34 cellular contexts compared by ENCODE assay signal in genomic region chr10:80714566-80714965, GRCh38.
"Had no signal": no experiment of that assay in that cellular context is flagged by ENCODE, and none has a peak within 500 bp of the region (broad histone marks: within the 10 kb centered on the region; RNA-seq: fewer than 3 reads in every experiment).

No MANE protein-coding gene starts in this region.

- H3K4me3 Mint-ChIP-seq: activated B cell treated with CpG ODN at 0.5 μM for 24 hours; activated CD4-positive, alpha-beta memory T cell treated with anti-CD3 and anti-CD28 coated beads for 36 hours; activated naive CD8-positive, alpha-beta T cell; activated T-cell treated with anti-CD3 and anti-CD28 coated beads, Interleukin-2, amount 50 U/mL, for 4 hours; activated T-helper 17 cell treated with anti-CD3 and anti-CD28 coated beads, Interleukin-2, amount 50 U/mL, for 72 hours; effector memory CD8-positive, alpha-beta T cell; T-helper 17 cell; T-helper 2 cell treated with Interferon-gamma antibody and Interleukin-4, amounts not matched to agents 5 μg/mL and 100 μg/mL, for 36 hours had no signal

- H3K4me1 Mint-ChIP-seq: activated B cell treated with CpG ODN at 0.5 μM for 24 hours; activated T-helper 17 cell treated with anti-CD3 and anti-CD28 coated beads, Interleukin-2, amount 50 U/mL, for 72 hours had no signal

- FAIRE-seq: astrocyte, colon, endometrium, endothelial cell of umbilical vein had no signal

- DNase-seq: activated B cell treated with CpG ODN at 0.5 μM for 24 hours; activated CD4-positive, alpha-beta memory T cell treated with anti-CD3 and anti-CD28 coated beads for 36 hours; activated CD4-positive, alpha-beta T cell treated with anti-CD3 and anti-CD28 coated beads for 48 hours; activated CD4-positive, alpha-beta T cell treated with anti-CD3 and anti-CD28 coated beads, Interleukin-2, amount 50 U/mL, for 1 hour; activated CD8-positive, alpha-beta memory T cell treated with anti-CD3 and anti-CD28 coated beads for 24 hours; activated effector memory CD4-positive, alpha-beta T cell treated with Interleukin-2 at 50 U/mL for 16 hours; activated gamma-delta T cell treated with Interleukin-2 at 50 U/mL for 16 hours; activated naive CD4-positive, alpha-beta T cell treated with anti-CD3 and anti-CD28 coated beads, Interleukin-2, amount 50 U/mL, for 16 hours; activated naive CD4-positive, alpha-beta T cell treated with Interleukin-2 at 50 U/mL for 16 hours; activated T-cell treated with anti-CD3 and anti-CD28 coated beads, Interleukin-2, amount 50 U/mL, for 4 hours; amniotic stem cell; anterior cingulate cortex; brain microvascular endothelial cell; caudate nucleus; cortex of kidney; dermis blood vessel endothelial cell; effector CD4-positive, alpha-beta T cell; effector memory CD8-positive, alpha-beta T cell; esophagus squamous epithelium; foreskin melanocyte; T-helper 1 cell; T-helper 17 cell; T1000; WERI-Rb-1 had no signal

- H3K9me3 Mint-ChIP-seq: activated B cell treated with CpG ODN at 0.5 μM for 24 hours; activated CD4-positive, alpha-beta memory T cell treated with anti-CD3 and anti-CD28 coated beads for 36 hours; activated T-cell treated with anti-CD3 and anti-CD28 coated beads, Interleukin-2, amount 50 U/mL, for 4 hours; activated T-helper 17 cell treated with anti-CD3 and anti-CD28 coated beads, Interleukin-2, amount 50 U/mL, for 72 hours; effector memory CD8-positive, alpha-beta T cell; T-helper 2 cell treated with Interferon-gamma antibody and Interleukin-4, amounts not matched to agents 5 μg/mL and 100 μg/mL, for 36 hours had no signal

- ATAC-seq: activated CD4-positive, CD25-positive, alpha-beta regulatory T cell treated with anti-CD3 and anti-CD28 coated beads, Interleukin-2, amount 50 U/mL, for 24 hours; activated T-cell treated with anti-CD3 and anti-CD28 coated beads, Interleukin-2, amount 50 U/mL, for 4 hours; activated T-helper 17 cell treated with anti-CD3 and anti-CD28 coated beads, Interleukin-2, amount 50 U/mL, for 72 hours; effector memory CD8-positive, alpha-beta T cell; gastroesophageal sphincter; T-helper 17 cell had no signal

- H3K27ac ChIP-seq: brain microvascular endothelial cell, epithelial cell of prostate, esophagus squamous epithelium, gastroesophageal sphincter, WERI-Rb-1 had no signal

- H3K4me3 ChIP-seq: esophagus squamous epithelium, gastroesophageal sphincter had no signal

- H3K4me1 ChIP-seq: esophagus squamous epithelium, gastroesophageal sphincter had no signal

- H3K9me3 ChIP-seq: esophagus squamous epithelium, gastroesophageal sphincter had no signal

- H3K27me3 Mint-ChIP-seq: activated CD4-positive, alpha-beta memory T cell treated with anti-CD3 and anti-CD28 coated beads for 36 hours had no signal

- H3K27ac Mint-ChIP-seq: activated B cell treated with CpG ODN at 0.5 μM for 24 hours; activated CD4-positive, alpha-beta memory T cell treated with anti-CD3 and anti-CD28 coated beads for 36 hours; activated naive CD8-positive, alpha-beta T cell; activated T-helper 17 cell treated with anti-CD3 and anti-CD28 coated beads, Interleukin-2, amount 50 U/mL, for 72 hours; effector memory CD8-positive, alpha-beta T cell; T-helper 17 cell; T-helper 2 cell treated with Interferon-gamma antibody and Interleukin-4, amounts not matched to agents 5 μg/mL and 100 μg/mL, for 36 hours had no signal

- H3K27me3 ChIP-seq: brain microvascular endothelial cell had no signal

- H3K36me3 ChIP-seq: brain microvascular endothelial cell, esophagus squamous epithelium, gastroesophageal sphincter, WERI-Rb-1 had no signal

- H3K36me3 Mint-ChIP-seq: activated CD4-positive, alpha-beta memory T cell treated with anti-CD3 and anti-CD28 coated beads for 36 hours; activated naive CD8-positive, alpha-beta T cell had no signal
